8 cellular contexts compared by ENCODE assay signal in the genomic region with DNA sequence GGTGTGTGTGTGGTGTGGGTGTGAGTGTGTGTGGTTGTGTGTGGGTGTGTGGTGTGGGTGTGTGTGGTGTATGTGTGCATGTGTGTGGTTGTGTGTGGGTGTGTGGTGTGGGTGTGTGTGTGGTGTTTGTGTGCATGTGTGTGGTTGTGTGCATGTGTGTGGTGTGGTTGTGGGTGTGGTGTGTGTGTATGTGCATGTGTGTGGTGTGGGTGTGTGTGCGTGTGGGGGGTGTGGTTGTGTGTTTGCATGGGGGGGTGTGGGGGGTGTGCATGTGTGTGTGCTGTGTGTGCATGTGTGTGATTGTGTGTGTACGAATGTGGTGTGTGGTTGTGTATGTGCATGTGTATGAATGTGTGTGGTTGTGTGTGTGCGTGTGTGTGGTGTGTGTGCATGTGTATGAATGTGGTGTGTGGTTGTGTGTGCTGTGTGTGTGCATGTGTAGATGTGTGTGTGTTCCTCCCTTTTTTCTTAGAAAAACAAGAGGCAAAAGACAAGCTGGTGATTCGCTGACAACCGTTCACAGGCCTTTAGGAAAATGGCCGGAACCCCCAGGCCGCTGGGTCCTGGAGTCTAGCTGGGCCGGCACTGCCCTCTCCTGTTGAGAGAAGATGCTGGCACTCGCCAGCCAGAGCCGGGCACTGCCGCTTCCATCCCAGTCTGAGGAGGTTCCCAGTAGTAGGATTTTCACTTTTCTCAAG. TPM values are rescaled to one million over a fixed set of nuclear protein-coding genes. Genes with fewer than 3 reads are reported as not detected.
DNase-seq lines count a peak whose midpoint lies in the region; ATAC-seq, FAIRE-seq and TF ChIP-seq lines count a peak whose summit lies in the region.

No MANE protein-coding gene starts in this region.

- BruUV-seq in endothelial cell of umbilical vein (replicated peaks; lab: Mats Ljungman, UMichigan), result no TSS peak

- H3K9me1 ChIP-seq in endothelial cell of umbilical vein (replicated peaks; ENCODE audit: control insufficient read depth, extremely low read depth, insufficient read depth, low read length), result no peaks in the 10 kb centered on the region

- no peak overlapping the region for H3K27ac ChIP-seq in endothelial cell of umbilical vein (ENCODE audit: insufficient read depth, low read depth, low read length)

- H3K4me1 ChIP-seq in endothelial cell of umbilical vein (ENCODE audit: control insufficient read depth, extremely low read depth, insufficient read depth, low read length), result no peaks in the 10 kb centered on the region

- DNase-seq in COR-L47 (lab: John Stamatoyannopoulos, UW) (peak; percentile 82), NCI-H2196 treated with DMSO at 0.1 percent for 48 hours (lab: John Stamatoyannopoulos, UW; ENCODE audit: unreplicated experiment) (peak; percentile 75), endothelial cell of umbilical vein (ENCODE audit: low read depth, low spot score) (peak; percentile 30), mucosa of gallbladder (ENCODE audit: low spot score) (peak; percentile 43), NCI-H2107 treated with DMSO at 0.1 percent for 48 hours (lab: John Stamatoyannopoulos, UW; ENCODE audit: unreplicated experiment) (no peak), NK-92 (lab: John Stamatoyannopoulos, UW; ENCODE audit: unreplicated experiment) (no peak)

- no peaks in the 10 kb centered on the region for H3K27me3 ChIP-seq in endothelial cell of umbilical vein (ENCODE audit: control insufficient read depth in 2 of 2, insufficient read depth in 2 of 2, low read length in 2 of 2)

- FAIRE-seq in endothelial cell of umbilical vein (lab: Jason Lieb, UNC), result no peak

- no peak overlapping the region for H3K4me3 ChIP-seq in endothelial cell of umbilical vein (replicated peaks in 1 of 3; ENCODE audit: insufficient read depth in 1 of 3, low read depth in 1 of 3, low read length in 3 of 3)

- POLR2A ChIA-PET in endothelial cell of umbilical vein (lab: Charles Lee), result no interaction called here

- CTCF ChIA-PET in endothelial cell of umbilical vein (lab: Charles Lee), result interaction anchor here (0.9 kb wide), 2 partner anchors 340 to 995 kb away, joined by 3 read pairs; no protein-coding TSS in a partner anchor

- no peak overlapping the region for H3K4me2 ChIP-seq in endothelial cell of umbilical vein (ENCODE audit: insufficient read depth, low read length)

- no peaks in the 10 kb centered on the region for H4K20me1 ChIP-seq in endothelial cell of umbilical vein (replicated peaks; ENCODE audit: control insufficient read depth, extremely low read depth, insufficient read depth, low read length)

- no peak overlapping the region for H2AFZ ChIP-seq in endothelial cell of umbilical vein (ENCODE audit: low read depth, low read length)

- H3K9ac ChIP-seq in endothelial cell of umbilical vein (replicated peaks; ENCODE audit: extremely low read depth, insufficient read depth, low read length), result no peak overlapping the region

- peak; percentile 35 to 62 for TF ChIP-seq CTCF in endothelial cell of umbilical vein (IDR thresholded peaks at IDR 0.05; ENCODE audit: extremely low read depth in 1 of 2, insufficient read depth in 1 of 2, low read depth in 1 of 2, low read length in 2 of 2)

- intact Hi-C loops in endothelial cell of umbilical vein (cut with micrococcal nuclease), result loop anchor here (10.0 kb wide), 1 partner anchor 765 kb away; no protein-coding TSS in a partner anchor

- no peaks in the 10 kb centered on the region for H3K79me2 ChIP-seq in endothelial cell of umbilical vein (ENCODE audit: control insufficient read depth, insufficient read depth, low read length)

- ATAC-seq in HG03378 (IDR thresholded peaks at IDR 0.05; ENCODE audit: unreplicated experiment), result no peak
- ATAC-seq in HG03045 (IDR thresholded peaks at IDR 0.05; ENCODE audit: unreplicated experiment), result no peak

- no peak for TF ChIP-seq POLR2A in endothelial cell of umbilical vein (IDR thresholded peaks at IDR 0.05; ENCODE audit: low read depth, low read length)

- dilution Hi-C loops in endothelial cell of umbilical vein (cut with MboI; ENCODE audit: extremely low pct_ligation_motif_present, low sequenced_read_pairs), result no loop called here

- H3K9me3 ChIP-seq in endothelial cell of umbilical vein (replicated peaks; ENCODE audit: control insufficient read depth, insufficient read depth, low read length), result no peaks in the 10 kb centered on the region

- no peaks in the 10 kb centered on the region for H3K36me3 ChIP-seq in endothelial cell of umbilical vein (ENCODE audit: control insufficient read depth in 2 of 2, extremely low read depth in 1 of 2, insufficient read depth in 2 of 2, low read length in 2 of 2)

TF ChIP-seq in endothelial cell of umbilical vein, 7 proteins besides CTCF, POLR2A, EP300 and RAD21:
- TF ChIP-seq, protein P1, sequence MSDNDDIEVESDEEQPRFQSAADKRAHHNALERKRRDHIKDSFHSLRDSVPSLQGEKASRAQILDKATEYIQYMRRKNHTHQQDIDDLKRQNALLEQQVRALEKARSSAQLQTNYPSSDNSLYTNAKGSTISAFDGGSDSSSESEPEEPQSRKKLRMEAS (IDR thresholded peaks at IDR 0.05; ENCODE audit: insufficient read depth, insufficient read length), result no peak
- TF ChIP-seq FOS (IDR thresholded peaks at IDR 0.05; ENCODE audit: borderline replicate concordance, insufficient read depth, low read length), result no peak
- TF ChIP-seq MYC (IDR thresholded peaks at IDR 0.05; ENCODE audit: low read depth, low read length), result no peak
- TF ChIP-seq POLR2AphosphoS5 (IDR thresholded peaks at IDR 0.05; ENCODE audit: insufficient read depth, low read depth, low read length), result no peak
- no peak for TF ChIP-seq JUN (IDR thresholded peaks at IDR 0.05; ENCODE audit: borderline replicate concordance, insufficient read depth, insufficient read length, low read depth)
- TF ChIP-seq EZH2 (IDR thresholded peaks at IDR 0.05; ENCODE audit: borderline replicate concordance, low read depth, low read length, severe bottlenecking), result no peak
- TF ChIP-seq GATA2 (IDR thresholded peaks at IDR 0.05; ENCODE audit: insufficient read depth, insufficient read length, low read depth, low read length), result no peak

RNA-seq across cellular contexts. Expression of gene ARHGEF16, which starts 44.6 kb away (rescaled TPM):
- total RNA-seq in endothelial cell of umbilical vein (0.51 and 1.3 TPM in 2 replicates), mucosa of gallbladder (81.4 TPM)
- polyA plus RNA-seq in endothelial cell of umbilical vein, result 0.52 and 0.80 TPM in 2 replicates
- polyA plus RNA-seq in endothelial cell of umbilical vein (2011; cell fraction: cytosol; rRNA removed), result 0.21 and 0.27 TPM in 2 replicates
- polyA plus RNA-seq in endothelial cell of umbilical vein (2011; cell fraction: nucleus; rRNA removed), result 0.75 and 0.87 TPM in 2 replicates
- 0.20 and 0.57 TPM in 2 replicates for polyA plus RNA-seq in endothelial cell of umbilical vein (2012)
- 0.13 TPM in 1 of 2 replicates, not detected in the other for polyA minus RNA-seq in endothelial cell of umbilical vein
- 10.7 TPM for polyA minus RNA-seq in endothelial cell of umbilical vein (2011; cell fraction: cytosol; rRNA and poly(A)+ RNA removed)
- 0.34 and 0.58 TPM in 2 replicates for polyA minus RNA-seq in endothelial cell of umbilical vein (2011; cell fraction: nucleus; rRNA and poly(A)+ RNA removed)

Comparison
In these comparisons a context has a peak if more than half of its experiments do, and no peak if none do; other contexts are left out.
1. DNase-seq: peak in COR-L47 (single experiment), NCI-H2196 treated with DMSO at 0.1 percent for 48 hours (single experiment), endothelial cell of umbilical vein (single experiment) and mucosa of gallbladder (single experiment); none in NCI-H2107 treated with DMSO at 0.1 percent for 48 hours (single experiment) and NK-92 (single experiment).
2. RNA of gene ARHGEF16, which starts 44.6 kb away (total RNA-seq): 81.4 TPM in mucosa of gallbladder (single experiment); 0.51 to 1.3 TPM in endothelial cell of umbilical vein; every median in the first group is over 10 times any median in the second.